1 cellular context compared by ENCODE assay signal in genomic region chr9:76725885-76726284, GRCh38.
TF ChIP-seq lines count a peak whose summit lies in the region.

No MANE protein-coding gene starts in this region.

TF ChIP-seq in GM23338, 12 proteins besides CTCF, POLR2A, EP300 and RAD21 (continued from another document):
- TF ChIP-seq ZNF462 (CRISPR knock-in tag; IDR thresholded peaks at IDR 0.05), result no peak
- TF ChIP-seq STAT1 (IDR thresholded peaks at IDR 0.05; ENCODE audit: unreplicated experiment), result no peak
- no peak for TF ChIP-seq NANOG (IDR thresholded peaks at IDR 0.05; ENCODE audit: borderline replicate concordance)
- TF ChIP-seq JUNB (IDR thresholded peaks at IDR 0.05; ENCODE audit: unreplicated experiment), result no peak
- TF ChIP-seq CREB1 (CRISPR knock-in tag; IDR thresholded peaks at IDR 0.05; ENCODE audit: low read depth), result no peak
